In the genomic region with DNA sequence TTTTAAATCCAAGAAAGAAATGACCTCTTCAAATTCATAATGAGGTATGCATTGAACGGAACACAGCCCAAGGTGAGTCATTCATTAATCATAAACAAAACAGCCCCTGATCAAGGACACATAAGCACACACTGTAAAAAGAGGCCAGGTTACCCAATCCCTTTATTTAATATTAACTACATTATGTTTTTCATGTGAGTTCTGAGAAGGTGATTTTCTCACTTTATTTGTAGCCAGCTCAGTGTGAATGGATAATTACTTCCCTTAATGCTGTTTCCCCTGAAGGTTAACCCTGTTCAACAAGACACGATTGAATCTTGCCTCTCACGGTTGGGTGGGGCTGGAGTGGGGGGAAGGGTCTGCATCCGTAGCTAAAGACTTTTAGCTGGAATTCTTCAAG, we compare ENCODE assay signal across 1 cellular context.
TF ChIP-seq lines count a peak whose summit lies in the region.

No MANE protein-coding gene starts in this region.

TF ChIP-seq in IMR-90, 13 proteins besides CTCF, POLR2A, EP300 and RAD21 (continued from another document):
- TF ChIP-seq, protein P1, sequence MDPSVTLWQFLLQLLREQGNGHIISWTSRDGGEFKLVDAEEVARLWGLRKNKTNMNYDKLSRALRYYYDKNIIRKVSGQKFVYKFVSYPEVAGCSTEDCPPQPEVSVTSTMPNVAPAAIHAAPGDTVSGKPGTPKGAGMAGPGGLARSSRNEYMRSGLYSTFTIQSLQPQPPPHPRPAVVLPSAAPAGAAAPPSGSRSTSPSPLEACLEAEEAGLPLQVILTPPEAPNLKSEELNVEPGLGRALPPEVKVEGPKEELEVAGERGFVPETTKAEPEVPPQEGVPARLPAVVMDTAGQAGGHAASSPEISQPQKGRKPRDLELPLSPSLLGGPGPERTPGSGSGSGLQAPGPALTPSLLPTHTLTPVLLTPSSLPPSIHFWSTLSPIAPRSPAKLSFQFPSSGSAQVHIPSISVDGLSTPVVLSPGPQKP (IDR thresholded peaks at IDR 0.05; ENCODE audit: borderline replicate concordance, low read depth, low read length) = no peak
- TF ChIP-seq FOS (IDR thresholded peaks at IDR 0.05; ENCODE audit: low read depth, low read length) = 0 out of 2 replicates have a peak, but pooled peaks have one; percentile 4
TF ChIP-seq in IMR-90: peak in this region for 2.
